8 cellular contexts compared by ENCODE assay signal in the genomic region with DNA sequence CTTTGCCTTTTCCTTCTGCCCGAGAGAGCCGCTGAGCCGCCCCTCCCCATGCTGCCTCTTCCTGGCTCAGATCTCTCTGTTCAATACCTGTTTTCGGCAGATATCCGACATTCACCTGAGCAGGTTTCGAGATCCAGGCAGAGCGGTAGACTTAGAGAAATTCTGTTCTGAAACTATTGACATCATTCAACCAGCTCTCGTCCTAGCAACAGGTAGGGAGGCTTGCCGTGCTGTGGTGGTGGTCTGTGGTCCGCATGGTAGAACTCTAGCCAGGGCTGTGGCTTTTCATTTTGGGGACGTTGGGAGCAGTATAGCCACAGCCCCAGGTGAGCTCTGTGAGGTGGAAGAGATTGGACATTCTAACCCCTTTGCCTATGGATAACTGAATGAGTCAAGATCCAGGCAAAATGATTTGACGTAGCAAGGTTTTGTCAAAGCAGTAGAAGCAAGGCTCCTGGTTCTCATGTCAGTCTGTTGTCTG. TPM values are rescaled to one million over a fixed set of nuclear protein-coding genes. Genes with fewer than 3 reads are reported as not detected.
DNase-seq lines count a peak whose midpoint lies in the region; ATAC-seq, FAIRE-seq and TF ChIP-seq lines count a peak whose summit lies in the region.

No MANE protein-coding gene starts in this region.

- H2AFZ ChIP-seq in KMS-11 (ENCODE audit: low read depth) (peak overlapping the region; percentile 98), HepG2 (ENCODE audit: low read length) (no peak overlapping the region)

- peaks cover 11% of the 10 kb centered on the region; the same call in 1 of the 2 replicates for H3K36me3 ChIP-seq in KMS-11 (ENCODE audit: insufficient read depth)
- peaks cover 2 to 22% of the 10 kb centered on the region in 2 experiments; a peak in 3 of 5 replicates for H3K36me3 ChIP-seq in HepG2 (replicated peaks in 1 of 2; ENCODE audit: control insufficient read depth in 1 of 2, insufficient read depth in 2 of 2, low read length in 2 of 2)
- peaks cover 9% of the 10 kb centered on the region for H3K36me3 ChIP-seq in thoracic aorta

- H3K79me2 ChIP-seq in KMS-11 (ENCODE audit: insufficient read depth, low read depth), result peaks cover 14% of the 10 kb centered on the region; the same call in 1 of the 2 replicates
- H3K79me2 ChIP-seq in HepG2 (ENCODE audit: insufficient read depth, low read length), result peaks cover 16% of the 10 kb centered on the region

- H3K9ac ChIP-seq in KMS-11, result peak overlapping the region; percentile 86
- peak overlapping the region; percentile 80 for H3K9ac ChIP-seq in HepG2 (ENCODE audit: insufficient read depth, low read depth, low read length)

- H3K4me2 ChIP-seq in KMS-11 (peak overlapping the region; percentile 98), HepG2 (ENCODE audit: low read depth, low read length) (peak overlapping the region; percentile 89)

- no peaks in the 10 kb centered on the region for H3K9me3 ChIP-seq in HepG2 (ENCODE audit: low read length)
- no peaks in the 10 kb centered on the region for H3K9me3 ChIP-seq in thoracic aorta

- 9% methylated on average over 8 of the region's 12 CpGs for WGBS in HepG2 (ENCODE audit: low lambda C conversion rate)

- peak overlapping the region; percentile 91 for H3K27ac Mint-ChIP-seq in T-helper 1 cell treated with Interleukin-12 subunit alpha and Interleukin-12 subunit beta and Interleukin-4 antibody, amounts not matched to agents 30 μg/mL and 1 μg/mL, for 36 hours
- peak overlapping the region; percentile 69 to 91 (median 82) for H3K27ac Mint-ChIP-seq in brain

- TF ChIP-seq EP300 in HepG2 (IDR thresholded peaks at IDR 0.05; ENCODE audit: low read depth in 2 of 2, low read length in 2 of 2), result no peak
- no peak for TF ChIP-seq EP300 in HepG2 (CRISPR knock-in tag; IDR thresholded peaks at IDR 0.05; ENCODE audit: borderline replicate concordance)

- intact Hi-C loops in HepG2 (cut with micrococcal nuclease; ENCODE audit: unreplicated experiment), result no loop called here

- H3K4me1 ChIP-seq in KMS-11 (ENCODE audit: low read depth, poor library complexity, severe bottlenecking), result peaks cover 21% of the 10 kb centered on the region
- peaks cover 30% of the 10 kb centered on the region for H3K4me1 ChIP-seq in HepG2 (ENCODE audit: insufficient read depth, low read length)
- H3K4me1 ChIP-seq in thoracic aorta (ENCODE audit: control insufficient read depth in 1 of 2, low read depth in 2 of 2), result peaks cover 8 to 20% of the 10 kb centered on the region in 2 donors

- no peak for FAIRE-seq in HepG2 (lab: Jason Lieb, UNC)

- no peaks in the 10 kb centered on the region for H4K20me1 ChIP-seq in KMS-11 (ENCODE audit: insufficient read depth)
- no peaks in the 10 kb centered on the region for H4K20me1 ChIP-seq in HepG2 (ENCODE audit: insufficient read depth, low read length)

- no peak overlapping the region for H3K4me3 ChIP-seq in KMS-11 (IDR thresholded peaks at IDR 0.05; ENCODE audit: insufficient read depth, low read depth, low read length)
- H3K4me3 ChIP-seq in HepG2 (replicated peaks in 1 of 3; ENCODE audit: insufficient read depth in 1 of 3, low read depth in 2 of 3, low read length in 3 of 3), result peak overlapping the region; percentile 66 to 92 (median 84)
- H3K4me3 ChIP-seq in thoracic aorta, result peak overlapping the region; percentile 81

- H3K27me3 ChIP-seq in KMS-11 (ENCODE audit: insufficient read depth, low read depth) (no peaks in the 10 kb centered on the region), HepG2 (ENCODE audit: control insufficient read depth in 1 of 2, insufficient read depth in 2 of 2, low read length in 2 of 2) (no peaks in the 10 kb centered on the region; a peak in 1 of 5 replicates), thoracic aorta (replicated peaks; ENCODE audit: insufficient read depth) (no peaks in the 10 kb centered on the region)

- peaks cover 5% of the 10 kb centered on the region for H3K27me3 Mint-ChIP-seq in T-helper 1 cell treated with Interleukin-12 subunit alpha and Interleukin-12 subunit beta and Interleukin-4 antibody, amounts not matched to agents 30 μg/mL and 1 μg/mL, for 36 hours (ENCODE audit: low read depth)
- H3K27me3 Mint-ChIP-seq in brain, result peaks cover 4% of the 10 kb centered on the region

- no peak for TF ChIP-seq RAD21 in HepG2 (CRISPR knock-in tag; IDR thresholded peaks at IDR 0.05)

- DNase-seq in T-helper 1 cell (no peak), HepG2 (ENCODE audit: low spot score) (no peak), thoracic aorta (ENCODE audit: low spot score) (no peak), AG20443 (ENCODE audit: low spot score) (no peak)
- DNase-seq in activated effector memory CD4-positive, alpha-beta T cell treated with Interleukin-2 at 50 U/mL for 16 hours, result no peak

- CTCF ChIA-PET in HepG2 (lab: Yijun Ruan, JAX; ENCODE audit: low intra/inter-chr PET ratio, low total read pairs), result no interaction called here

- H3K27ac ChIP-seq in KMS-11 (peak overlapping the region; percentile 54; the same call in 1 of the 2 replicates), HepG2 (ENCODE audit: extremely low read length, insufficient read depth, low read length) (peak overlapping the region; percentile 72), thoracic aorta (peak overlapping the region; percentile 73 to 75)

- TF ChIP-seq CTCF in KMS-11 (conservative IDR thresholded peaks at IDR 0.05; ENCODE audit: low read depth, low read length) (no peak), brain (conservative IDR thresholded peaks at IDR 0.05) (no peak), HepG2 (CRISPR knock-in tag; IDR thresholded peaks at IDR 0.05) (no peak), thoracic aorta (IDR thresholded peaks at IDR 0.05) (no peak)

- POLR2A ChIA-PET in HepG2 (lab: Yijun Ruan, JAX), result interaction anchor here (1.0 to 1.9 kb wide), 2 partner anchors 12 to 28 kb away, joined by 6 read pairs; partner anchors contain the start of gene UBR1

- H3K9me3 Mint-ChIP-seq in T-helper 1 cell treated with Interleukin-12 subunit alpha and Interleukin-12 subunit beta and Interleukin-4 antibody, amounts not matched to agents 30 μg/mL and 1 μg/mL, for 36 hours, result no peaks in the 10 kb centered on the region
- peaks cover 3 to 10% (median 6%) of the 10 kb centered on the region in 5 experiments for H3K9me3 Mint-ChIP-seq in brain

- BruUV-seq in HepG2 (replicated peaks; lab: Mats Ljungman, UMichigan), result no TSS peak

- H3K4me1 Mint-ChIP-seq in T-helper 1 cell treated with Interleukin-12 subunit alpha and Interleukin-12 subunit beta and Interleukin-4 antibody, amounts not matched to agents 30 μg/mL and 1 μg/mL, for 36 hours (ENCODE audit: low read depth), result peaks cover 26% of the 10 kb centered on the region
- H3K4me1 Mint-ChIP-seq in brain, result peaks cover 33% of the 10 kb centered on the region

- in situ Hi-C loops in HepG2 (cut with HindIII; ENCODE audit: extremely low pct_ligation_motif_present, low pct_unique_long_range_greater_than_20kb), result no loop called here

- TF ChIP-seq POLR2A in HepG2 (IDR thresholded peaks at IDR 0.05; ENCODE audit: insufficient read depth in 1 of 2, low read depth in 2 of 2, low read length in 2 of 2), result no peak

- ATAC-seq in HepG2 (peak; percentile 28), thoracic aorta (ENCODE audit: insufficient number of reproducible peaks, low FRiP score, low read depth) (no peak)

- peak overlapping the region; percentile 95 for H3K4me3 Mint-ChIP-seq in T-helper 1 cell treated with Interleukin-12 subunit alpha and Interleukin-12 subunit beta and Interleukin-4 antibody, amounts not matched to agents 30 μg/mL and 1 μg/mL, for 36 hours
- H3K4me3 Mint-ChIP-seq in brain, result peak overlapping the region; percentile 84 to 93 (median 87)

- peaks cover 20% of the 10 kb centered on the region for H3K36me3 Mint-ChIP-seq in T-helper 1 cell treated with Interleukin-12 subunit alpha and Interleukin-12 subunit beta and Interleukin-4 antibody, amounts not matched to agents 30 μg/mL and 1 μg/mL, for 36 hours (ENCODE audit: low read depth)
- H3K36me3 Mint-ChIP-seq in brain, result peaks cover 26% of the 10 kb centered on the region

RNA-seq across cellular contexts. Expression of gene TMEM62, which starts 0.8 kb away (rescaled TPM):
- polyA plus RNA-seq in brain (ENCODE audit: insufficient read depth, low read depth, low replicate concordance), result 7.6 TPM
- total RNA-seq in HepG2 (2016; rRNA removed; fragmentation: Illumina TruSeq; extraction: Trizol), result 13.8 and 20.9 TPM in 2 replicates
- 11.1 and 14.4 TPM in 2 replicates for total RNA-seq in HepG2 (2016; cell fraction: cytosol; rRNA removed; fragmentation: Illumina TruSeq; extraction: Trizol; ENCODE audit: low read depth)
- total RNA-seq in HepG2 (2016; cell fraction: insoluble cytoplasmic fraction; rRNA removed; fragmentation: Illumina TruSeq; extraction: Trizol), result 11.8 and 20.8 TPM in 2 replicates
- 18.6 and 19.3 TPM in 2 replicates for total RNA-seq in HepG2 (2016; cell fraction: membrane; rRNA removed; fragmentation: Illumina TruSeq; extraction: Trizol)
- total RNA-seq in HepG2 (2016; cell fraction: nucleus; rRNA removed; fragmentation: Illumina TruSeq; extraction: Trizol), result 29.9 and 33.1 TPM in 2 replicates
- 14.2 and 19.9 TPM in 2 replicates for polyA plus RNA-seq in HepG2 (2011; rRNA removed)
- 8.3 and 17.6 TPM in 2 replicates for polyA plus RNA-seq in HepG2 (2011; cell fraction: cytosol; rRNA removed)
- 18.9 and 27.0 TPM in 2 replicates for polyA plus RNA-seq in HepG2 (2011; cell fraction: nucleus; rRNA removed)
- 35.0 and 42.0 TPM in 2 replicates for polyA plus RNA-seq in HepG2 (2012)
- 8.6 and 8.9 TPM in 2 replicates for polyA plus RNA-seq in HepG2 (2016; cell fraction: cytosol; fragmentation: Illumina TruSeq; extraction: Trizol; ENCODE audit: low read depth)
- 9.6 and 10.8 TPM in 2 replicates for polyA plus RNA-seq in HepG2 (2016; cell fraction: insoluble cytoplasmic fraction; fragmentation: Illumina TruSeq; extraction: Trizol; ENCODE audit: low read depth)
- 14.0 and 15.4 TPM in 2 replicates for polyA plus RNA-seq in HepG2 (2016; cell fraction: membrane; fragmentation: Illumina TruSeq; extraction: Trizol; ENCODE audit: low read depth)
- polyA plus RNA-seq in HepG2 (2016; cell fraction: nucleus; fragmentation: Illumina TruSeq; extraction: Trizol; ENCODE audit: insufficient read depth, low read depth), result 26.7 and 27.5 TPM in 2 replicates
- polyA minus RNA-seq in HepG2 (2011; rRNA and poly(A)+ RNA removed; ENCODE audit: low replicate concordance), result 9.4 and 12.1 TPM in 2 replicates
- polyA minus RNA-seq in HepG2 (2011; cell fraction: cytosol; rRNA and poly(A)+ RNA removed), result 4.8 and 9.0 TPM in 2 replicates
- 50.1 and 63.3 TPM in 2 replicates for polyA minus RNA-seq in HepG2 (2011; cell fraction: nucleus; rRNA and poly(A)+ RNA removed)
- 10 to 100 TPM; 22.5 to 51.1 TPM for total RNA-seq in thoracic aorta

RNA-seq across cellular contexts. Expression of gene UBR1, which starts 28.4 kb away (rescaled TPM):
- polyA plus RNA-seq in brain (ENCODE audit: insufficient read depth, low read depth, low replicate concordance) (3.3 TPM), HepG2 (2011; rRNA removed) (6.4 and 7.2 TPM in 2 replicates)
- total RNA-seq in HepG2 (2016; rRNA removed; fragmentation: Illumina TruSeq; extraction: Trizol) (18.0 and 21.7 TPM in 2 replicates), thoracic aorta (10 to 100 TPM; 30.6 to 70.4 TPM)
- 9.3 and 9.4 TPM in 2 replicates for total RNA-seq in HepG2 (2016; cell fraction: cytosol; rRNA removed; fragmentation: Illumina TruSeq; extraction: Trizol; ENCODE audit: low read depth)
- total RNA-seq in HepG2 (2016; cell fraction: insoluble cytoplasmic fraction; rRNA removed; fragmentation: Illumina TruSeq; extraction: Trizol), result 17.5 and 18.2 TPM in 2 replicates
- total RNA-seq in HepG2 (2016; cell fraction: membrane; rRNA removed; fragmentation: Illumina TruSeq; extraction: Trizol), result 4.4 and 5.0 TPM in 2 replicates
- 32.7 and 33.5 TPM in 2 replicates for total RNA-seq in HepG2 (2016; cell fraction: nucleus; rRNA removed; fragmentation: Illumina TruSeq; extraction: Trizol)
- polyA plus RNA-seq in HepG2 (2011; cell fraction: cytosol; rRNA removed), result 2.6 and 4.7 TPM in 2 replicates
- polyA plus RNA-seq in HepG2 (2011; cell fraction: nucleus; rRNA removed), result 7.8 and 8.8 TPM in 2 replicates
- 9.7 and 11.8 TPM in 2 replicates for polyA plus RNA-seq in HepG2 (2012)
- 0.95 and 1.2 TPM in 2 replicates for polyA plus RNA-seq in HepG2 (2016; cell fraction: cytosol; fragmentation: Illumina TruSeq; extraction: Trizol; ENCODE audit: low read depth)
- 6.2 and 7.4 TPM in 2 replicates for polyA plus RNA-seq in HepG2 (2016; cell fraction: insoluble cytoplasmic fraction; fragmentation: Illumina TruSeq; extraction: Trizol; ENCODE audit: low read depth)
- 0.58 and 1.1 TPM in 2 replicates for polyA plus RNA-seq in HepG2 (2016; cell fraction: membrane; fragmentation: Illumina TruSeq; extraction: Trizol; ENCODE audit: low read depth)
- 11.8 and 15.4 TPM in 2 replicates for polyA plus RNA-seq in HepG2 (2016; cell fraction: nucleus; fragmentation: Illumina TruSeq; extraction: Trizol; ENCODE audit: insufficient read depth, low read depth)
- 14.1 and 20.9 TPM in 2 replicates for polyA minus RNA-seq in HepG2 (2011; rRNA and poly(A)+ RNA removed; ENCODE audit: low replicate concordance)
- 11.9 and 12.7 TPM in 2 replicates for polyA minus RNA-seq in HepG2 (2011; cell fraction: cytosol; rRNA and poly(A)+ RNA removed)
- 68.1 and 101 TPM in 2 replicates for polyA minus RNA-seq in HepG2 (2011; cell fraction: nucleus; rRNA and poly(A)+ RNA removed)

RNA-seq across cellular contexts. Expression of gene CCNDBP1, which starts 51.0 kb away (rescaled TPM):
- polyA plus RNA-seq in brain (ENCODE audit: insufficient read depth, low read depth, low replicate concordance) (42.1 TPM), HepG2 (2011; rRNA removed) (35.9 and 42.3 TPM in 2 replicates)
- total RNA-seq in HepG2 (2016; rRNA removed; fragmentation: Illumina TruSeq; extraction: Trizol) (24.8 and 33.1 TPM in 2 replicates), thoracic aorta (100 to 1,000 TPM in 1 of 2 donors, 10 to 100 TPM in 1; 61.5 to 153 TPM)
- total RNA-seq in HepG2 (2016; cell fraction: cytosol; rRNA removed; fragmentation: Illumina TruSeq; extraction: Trizol; ENCODE audit: low read depth), result 5.3 and 5.7 TPM in 2 replicates
- 23.1 and 35.5 TPM in 2 replicates for total RNA-seq in HepG2 (2016; cell fraction: insoluble cytoplasmic fraction; rRNA removed; fragmentation: Illumina TruSeq; extraction: Trizol)
- total RNA-seq in HepG2 (2016; cell fraction: membrane; rRNA removed; fragmentation: Illumina TruSeq; extraction: Trizol), result 11.3 and 11.4 TPM in 2 replicates
- total RNA-seq in HepG2 (2016; cell fraction: nucleus; rRNA removed; fragmentation: Illumina TruSeq; extraction: Trizol), result 14.3 and 16.4 TPM in 2 replicates
- polyA plus RNA-seq in HepG2 (2011; cell fraction: cytosol; rRNA removed), result 35.3 and 35.4 TPM in 2 replicates
- polyA plus RNA-seq in HepG2 (2011; cell fraction: nucleus; rRNA removed), result 31.8 and 37.6 TPM in 2 replicates
- polyA plus RNA-seq in HepG2 (2012), result 23.1 and 31.6 TPM in 2 replicates
- 5.0 and 5.3 TPM in 2 replicates for polyA plus RNA-seq in HepG2 (2016; cell fraction: cytosol; fragmentation: Illumina TruSeq; extraction: Trizol; ENCODE audit: low read depth)
- polyA plus RNA-seq in HepG2 (2016; cell fraction: insoluble cytoplasmic fraction; fragmentation: Illumina TruSeq; extraction: Trizol; ENCODE audit: low read depth), result 31.6 and 34.7 TPM in 2 replicates
- polyA plus RNA-seq in HepG2 (2016; cell fraction: membrane; fragmentation: Illumina TruSeq; extraction: Trizol; ENCODE audit: low read depth), result 7.8 and 9.0 TPM in 2 replicates
- 16.2 and 18.0 TPM in 2 replicates for polyA plus RNA-seq in HepG2 (2016; cell fraction: nucleus; fragmentation: Illumina TruSeq; extraction: Trizol; ENCODE audit: insufficient read depth, low read depth)
- 25.9 and 41.1 TPM in 2 replicates for polyA minus RNA-seq in HepG2 (2011; rRNA and poly(A)+ RNA removed; ENCODE audit: low replicate concordance)
- 13.3 and 14.3 TPM in 2 replicates for polyA minus RNA-seq in HepG2 (2011; cell fraction: cytosol; rRNA and poly(A)+ RNA removed)
- polyA minus RNA-seq in HepG2 (2011; cell fraction: nucleus; rRNA and poly(A)+ RNA removed), result 40.0 and 46.0 TPM in 2 replicates
